ENCODE assay signal across 1 cellular context in the genomic region with DNA sequence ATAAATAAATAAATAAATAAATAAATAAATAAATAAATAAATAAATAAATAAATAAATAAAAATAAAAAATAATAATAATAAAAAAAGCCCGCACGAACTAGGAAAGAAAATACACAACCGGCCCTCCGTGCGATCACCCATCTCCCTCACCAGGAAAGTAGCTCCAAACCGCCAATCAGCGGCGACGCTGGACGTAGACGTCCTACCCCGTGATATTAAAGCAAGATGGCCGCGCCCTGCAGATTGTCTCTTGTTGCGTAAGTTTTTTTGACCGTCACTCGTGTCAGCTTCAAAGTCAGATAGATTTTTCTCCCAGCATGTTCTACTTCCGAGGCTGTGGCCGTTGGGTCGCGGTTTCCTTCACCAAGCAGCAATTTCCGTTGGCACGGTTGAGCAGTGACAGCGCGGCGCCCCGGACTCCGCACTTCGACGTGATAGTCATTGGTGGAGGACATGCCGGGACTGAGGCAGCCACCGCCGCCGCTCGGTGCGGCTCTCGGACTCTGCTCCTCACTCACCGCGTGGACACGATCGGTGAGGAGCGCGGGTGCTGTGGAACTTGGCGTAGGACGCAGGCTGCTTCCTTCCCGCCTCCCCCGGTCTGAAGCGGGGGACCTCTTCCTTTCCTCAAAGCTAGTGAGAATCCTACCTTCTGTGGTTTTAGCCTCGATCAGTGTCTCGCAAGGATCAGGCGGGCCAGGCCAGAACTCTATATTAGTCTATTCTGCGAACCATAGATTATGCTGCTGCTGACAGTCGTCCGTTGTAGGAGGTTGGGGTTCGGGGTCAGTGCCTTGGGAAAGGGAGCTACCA.
A peak's percentile ranks its signal among the peaks of the same experiment; 100 is the strongest.
TF ChIP-seq lines count a peak whose summit lies in the region.

A gene with protein sequence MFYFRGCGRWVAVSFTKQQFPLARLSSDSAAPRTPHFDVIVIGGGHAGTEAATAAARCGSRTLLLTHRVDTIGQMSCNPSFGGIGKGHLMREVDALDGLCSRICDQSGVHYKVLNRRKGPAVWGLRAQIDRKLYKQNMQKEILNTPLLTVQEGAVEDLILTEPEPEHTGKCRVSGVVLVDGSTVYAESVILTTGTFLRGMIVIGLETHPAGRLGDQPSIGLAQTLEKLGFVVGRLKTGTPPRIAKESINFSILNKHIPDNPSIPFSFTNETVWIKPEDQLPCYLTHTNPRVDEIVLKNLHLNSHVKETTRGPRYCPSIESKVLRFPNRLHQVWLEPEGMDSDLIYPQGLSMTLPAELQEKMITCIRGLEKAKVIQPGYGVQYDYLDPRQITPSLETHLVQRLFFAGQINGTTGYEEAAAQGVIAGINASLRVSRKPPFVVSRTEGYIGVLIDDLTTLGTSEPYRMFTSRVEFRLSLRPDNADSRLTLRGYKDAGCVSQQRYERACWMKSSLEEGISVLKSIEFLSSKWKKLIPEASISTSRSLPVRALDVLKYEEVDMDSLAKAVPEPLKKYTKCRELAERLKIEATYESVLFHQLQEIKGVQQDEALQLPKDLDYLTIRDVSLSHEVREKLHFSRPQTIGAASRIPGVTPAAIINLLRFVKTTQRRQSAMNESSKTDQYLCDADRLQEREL (plus strand): TSS at position 201 of the 814 bp plus-strand sequence. CDS start 118 bp downstream, at position 319.

TF ChIP-seq in HEK293, 187 proteins besides CTCF, POLR2A, EP300 and RAD21 (continued from another document and continues in another):
- TF ChIP-seq, protein P1, sequence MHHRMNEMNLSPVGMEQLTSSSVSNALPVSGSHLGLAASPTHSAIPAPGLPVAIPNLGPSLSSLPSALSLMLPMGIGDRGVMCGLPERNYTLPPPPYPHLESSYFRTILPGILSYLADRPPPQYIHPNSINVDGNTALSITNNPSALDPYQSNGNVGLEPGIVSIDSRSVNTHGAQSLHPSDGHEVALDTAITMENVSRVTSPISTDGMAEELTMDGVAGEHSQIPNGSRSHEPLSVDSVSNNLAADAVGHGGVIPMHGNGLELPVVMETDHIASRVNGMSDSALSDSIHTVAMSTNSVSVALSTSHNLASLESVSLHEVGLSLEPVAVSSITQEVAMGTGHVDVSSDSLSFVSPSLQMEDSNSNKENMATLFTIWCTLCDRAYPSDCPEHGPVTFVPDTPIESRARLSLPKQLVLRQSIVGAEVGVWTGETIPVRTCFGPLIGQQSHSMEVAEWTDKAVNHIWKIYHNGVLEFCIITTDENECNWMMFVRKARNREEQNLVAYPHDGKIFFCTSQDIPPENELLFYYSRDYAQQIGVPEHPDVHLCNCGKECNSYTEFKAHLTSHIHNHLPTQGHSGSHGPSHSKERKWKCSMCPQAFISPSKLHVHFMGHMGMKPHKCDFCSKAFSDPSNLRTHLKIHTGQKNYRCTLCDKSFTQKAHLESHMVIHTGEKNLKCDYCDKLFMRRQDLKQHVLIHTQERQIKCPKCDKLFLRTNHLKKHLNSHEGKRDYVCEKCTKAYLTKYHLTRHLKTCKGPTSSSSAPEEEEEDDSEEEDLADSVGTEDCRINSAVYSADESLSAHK (tag by site-specific recombination; IDR thresholded peaks at IDR 0.05): peak; percentile 61; the same call in 1 of the 2 replicates
- TF ChIP-seq, protein P2, sequence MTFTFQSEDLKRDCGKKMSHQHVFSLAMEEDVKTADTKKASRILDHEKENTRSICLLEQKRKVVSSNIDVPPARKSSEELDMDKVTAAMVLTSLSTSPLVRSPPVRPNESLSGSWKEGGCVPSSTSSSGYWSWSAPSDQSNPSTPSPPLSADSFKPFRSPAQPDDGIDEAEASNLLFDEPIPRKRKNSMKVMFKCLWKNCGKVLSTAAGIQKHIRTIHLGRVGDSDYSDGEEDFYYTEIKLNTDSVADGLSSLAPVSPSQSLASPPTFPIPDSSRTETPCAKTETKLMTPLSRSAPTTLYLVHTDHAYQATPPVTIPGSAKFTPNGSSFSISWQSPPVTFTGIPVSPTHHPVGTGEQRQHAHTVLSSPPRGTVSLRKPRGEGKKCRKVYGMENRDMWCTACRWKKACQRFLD (tag by site-specific recombination; IDR thresholded peaks at IDR 0.05): 0 out of 2 replicates have a peak, but pooled peaks have one; percentile 25
- TF ChIP-seq ZNF416 (tag by site-specific recombination; IDR thresholded peaks at IDR 0.05): no peak
- TF ChIP-seq SP7 (tag by site-specific recombination; IDR thresholded peaks at IDR 0.05): peak; percentile 73
- TF ChIP-seq ZNF426 (tag by site-specific recombination; IDR thresholded peaks at IDR 0.05): peak; percentile 100
- TF ChIP-seq, protein P3, sequence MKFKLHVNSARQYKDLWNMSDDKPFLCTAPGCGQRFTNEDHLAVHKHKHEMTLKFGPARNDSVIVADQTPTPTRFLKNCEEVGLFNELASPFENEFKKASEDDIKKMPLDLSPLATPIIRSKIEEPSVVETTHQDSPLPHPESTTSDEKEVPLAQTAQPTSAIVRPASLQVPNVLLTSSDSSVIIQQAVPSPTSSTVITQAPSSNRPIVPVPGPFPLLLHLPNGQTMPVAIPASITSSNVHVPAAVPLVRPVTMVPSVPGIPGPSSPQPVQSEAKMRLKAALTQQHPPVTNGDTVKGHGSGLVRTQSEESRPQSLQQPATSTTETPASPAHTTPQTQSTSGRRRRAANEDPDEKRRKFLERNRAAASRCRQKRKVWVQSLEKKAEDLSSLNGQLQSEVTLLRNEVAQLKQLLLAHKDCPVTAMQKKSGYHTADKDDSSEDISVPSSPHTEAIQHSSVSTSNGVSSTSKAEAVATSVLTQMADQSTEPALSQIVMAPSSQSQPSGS (tag by site-specific recombination; IDR thresholded peaks at IDR 0.05; ENCODE audit: low read depth): no peak
- TF ChIP-seq GLIS2 (tag by site-specific recombination; IDR thresholded peaks at IDR 0.05): no peak
- TF ChIP-seq, protein P4, sequence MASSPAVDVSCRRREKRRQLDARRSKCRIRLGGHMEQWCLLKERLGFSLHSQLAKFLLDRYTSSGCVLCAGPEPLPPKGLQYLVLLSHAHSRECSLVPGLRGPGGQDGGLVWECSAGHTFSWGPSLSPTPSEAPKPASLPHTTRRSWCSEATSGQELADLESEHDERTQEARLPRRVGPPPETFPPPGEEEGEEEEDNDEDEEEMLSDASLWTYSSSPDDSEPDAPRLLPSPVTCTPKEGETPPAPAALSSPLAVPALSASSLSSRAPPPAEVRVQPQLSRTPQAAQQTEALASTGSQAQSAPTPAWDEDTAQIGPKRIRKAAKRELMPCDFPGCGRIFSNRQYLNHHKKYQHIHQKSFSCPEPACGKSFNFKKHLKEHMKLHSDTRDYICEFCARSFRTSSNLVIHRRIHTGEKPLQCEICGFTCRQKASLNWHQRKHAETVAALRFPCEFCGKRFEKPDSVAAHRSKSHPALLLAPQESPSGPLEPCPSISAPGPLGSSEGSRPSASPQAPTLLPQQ (tag by site-specific recombination; IDR thresholded peaks at IDR 0.05): peak; percentile 43; the same call in 1 of the 2 replicates
- TF ChIP-seq, protein P5, sequence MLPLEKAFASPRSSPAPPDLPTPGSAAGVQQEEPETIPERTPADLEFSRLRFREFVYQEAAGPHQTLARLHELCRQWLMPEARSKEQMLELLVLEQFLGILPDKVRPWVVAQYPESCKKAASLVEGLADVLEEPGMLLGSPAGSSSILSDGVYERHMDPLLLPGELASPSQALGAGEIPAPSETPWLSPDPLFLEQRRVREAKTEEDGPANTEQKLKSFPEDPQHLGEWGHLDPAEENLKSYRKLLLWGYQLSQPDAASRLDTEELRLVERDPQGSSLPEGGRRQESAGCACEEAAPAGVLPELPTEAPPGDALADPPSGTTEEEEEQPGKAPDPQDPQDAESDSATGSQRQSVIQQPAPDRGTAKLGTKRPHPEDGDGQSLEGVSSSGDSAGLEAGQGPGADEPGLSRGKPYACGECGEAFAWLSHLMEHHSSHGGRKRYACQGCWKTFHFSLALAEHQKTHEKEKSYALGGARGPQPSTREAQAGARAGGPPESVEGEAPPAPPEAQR (tag by site-specific recombination; IDR thresholded peaks at IDR 0.05): no peak
- TF ChIP-seq ZFP69B (tag by site-specific recombination; IDR thresholded peaks at IDR 0.05): no peak; the same call in 1 of the 2 replicates
- TF ChIP-seq BCL11B (tag by site-specific recombination; IDR thresholded peaks at IDR 0.05; ENCODE audit: low read depth): no peak; the same call in 1 of the 2 replicates
- no peak for TF ChIP-seq ZNF169 (tag by site-specific recombination; IDR thresholded peaks at IDR 0.05)
- TF ChIP-seq ZNF792 (tag by site-specific recombination; IDR thresholded peaks at IDR 0.05): no peak
- TF ChIP-seq, protein P6, sequence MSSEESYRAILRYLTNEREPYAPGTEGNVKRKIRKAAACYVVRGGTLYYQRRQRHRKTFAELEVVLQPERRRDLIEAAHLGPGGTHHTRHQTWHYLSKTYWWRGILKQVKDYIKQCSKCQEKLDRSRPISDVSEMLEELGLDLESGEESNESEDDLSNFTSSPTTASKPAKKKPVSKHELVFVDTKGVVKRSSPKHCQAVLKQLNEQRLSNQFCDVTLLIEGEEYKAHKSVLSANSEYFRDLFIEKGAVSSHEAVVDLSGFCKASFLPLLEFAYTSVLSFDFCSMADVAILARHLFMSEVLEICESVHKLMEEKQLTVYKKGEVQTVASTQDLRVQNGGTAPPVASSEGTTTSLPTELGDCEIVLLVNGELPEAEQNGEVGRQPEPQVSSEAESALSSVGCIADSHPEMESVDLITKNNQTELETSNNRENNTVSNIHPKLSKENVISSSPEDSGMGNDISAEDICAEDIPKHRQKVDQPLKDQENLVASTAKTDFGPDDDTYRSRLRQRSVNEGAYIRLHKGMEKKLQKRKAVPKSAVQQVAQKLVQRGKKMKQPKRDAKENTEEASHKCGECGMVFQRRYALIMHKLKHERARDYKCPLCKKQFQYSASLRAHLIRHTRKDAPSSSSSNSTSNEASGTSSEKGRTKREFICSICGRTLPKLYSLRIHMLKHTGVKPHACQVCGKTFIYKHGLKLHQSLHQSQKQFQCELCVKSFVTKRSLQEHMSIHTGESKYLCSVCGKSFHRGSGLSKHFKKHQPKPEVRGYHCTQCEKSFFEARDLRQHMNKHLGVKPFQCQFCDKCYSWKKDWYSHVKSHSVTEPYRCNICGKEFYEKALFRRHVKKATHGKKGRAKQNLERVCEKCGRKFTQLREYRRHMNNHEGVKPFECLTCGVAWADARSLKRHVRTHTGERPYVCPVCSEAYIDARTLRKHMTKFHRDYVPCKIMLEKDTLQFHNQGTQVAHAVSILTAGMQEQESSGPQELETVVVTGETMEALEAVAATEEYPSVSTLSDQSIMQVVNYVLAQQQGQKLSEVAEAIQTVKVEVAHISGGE (tag by site-specific recombination; conservative IDR thresholded peaks at IDR 0.05; ENCODE audit: low read depth): peak; percentile 94
- TF ChIP-seq, protein P7, sequence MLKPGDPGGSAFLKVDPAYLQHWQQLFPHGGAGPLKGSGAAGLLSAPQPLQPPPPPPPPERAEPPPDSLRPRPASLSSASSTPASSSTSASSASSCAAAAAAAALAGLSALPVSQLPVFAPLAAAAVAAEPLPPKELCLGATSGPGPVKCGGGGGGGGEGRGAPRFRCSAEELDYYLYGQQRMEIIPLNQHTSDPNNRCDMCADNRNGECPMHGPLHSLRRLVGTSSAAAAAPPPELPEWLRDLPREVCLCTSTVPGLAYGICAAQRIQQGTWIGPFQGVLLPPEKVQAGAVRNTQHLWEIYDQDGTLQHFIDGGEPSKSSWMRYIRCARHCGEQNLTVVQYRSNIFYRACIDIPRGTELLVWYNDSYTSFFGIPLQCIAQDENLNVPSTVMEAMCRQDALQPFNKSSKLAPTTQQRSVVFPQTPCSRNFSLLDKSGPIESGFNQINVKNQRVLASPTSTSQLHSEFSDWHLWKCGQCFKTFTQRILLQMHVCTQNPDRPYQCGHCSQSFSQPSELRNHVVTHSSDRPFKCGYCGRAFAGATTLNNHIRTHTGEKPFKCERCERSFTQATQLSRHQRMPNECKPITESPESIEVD (tag by site-specific recombination; IDR thresholded peaks at IDR 0.05): no peak
- TF ChIP-seq ZNF202 (tag by site-specific recombination; IDR thresholded peaks at IDR 0.05; ENCODE audit: borderline replicate concordance): peak; percentile 95; the same call in 1 of the 2 replicates
- peak; percentile 73; the same call in 1 of the 2 replicates for TF ChIP-seq ZNF76 (tag by site-specific recombination; IDR thresholded peaks at IDR 0.05; ENCODE audit: borderline replicate concordance, low read depth)
- TF ChIP-seq ZNF423 (tag by site-specific recombination; IDR thresholded peaks at IDR 0.05): no peak
- TF ChIP-seq ZNF664 (tag by site-specific recombination; IDR thresholded peaks at IDR 0.05): peak; percentile 97
- TF ChIP-seq, protein P8, sequence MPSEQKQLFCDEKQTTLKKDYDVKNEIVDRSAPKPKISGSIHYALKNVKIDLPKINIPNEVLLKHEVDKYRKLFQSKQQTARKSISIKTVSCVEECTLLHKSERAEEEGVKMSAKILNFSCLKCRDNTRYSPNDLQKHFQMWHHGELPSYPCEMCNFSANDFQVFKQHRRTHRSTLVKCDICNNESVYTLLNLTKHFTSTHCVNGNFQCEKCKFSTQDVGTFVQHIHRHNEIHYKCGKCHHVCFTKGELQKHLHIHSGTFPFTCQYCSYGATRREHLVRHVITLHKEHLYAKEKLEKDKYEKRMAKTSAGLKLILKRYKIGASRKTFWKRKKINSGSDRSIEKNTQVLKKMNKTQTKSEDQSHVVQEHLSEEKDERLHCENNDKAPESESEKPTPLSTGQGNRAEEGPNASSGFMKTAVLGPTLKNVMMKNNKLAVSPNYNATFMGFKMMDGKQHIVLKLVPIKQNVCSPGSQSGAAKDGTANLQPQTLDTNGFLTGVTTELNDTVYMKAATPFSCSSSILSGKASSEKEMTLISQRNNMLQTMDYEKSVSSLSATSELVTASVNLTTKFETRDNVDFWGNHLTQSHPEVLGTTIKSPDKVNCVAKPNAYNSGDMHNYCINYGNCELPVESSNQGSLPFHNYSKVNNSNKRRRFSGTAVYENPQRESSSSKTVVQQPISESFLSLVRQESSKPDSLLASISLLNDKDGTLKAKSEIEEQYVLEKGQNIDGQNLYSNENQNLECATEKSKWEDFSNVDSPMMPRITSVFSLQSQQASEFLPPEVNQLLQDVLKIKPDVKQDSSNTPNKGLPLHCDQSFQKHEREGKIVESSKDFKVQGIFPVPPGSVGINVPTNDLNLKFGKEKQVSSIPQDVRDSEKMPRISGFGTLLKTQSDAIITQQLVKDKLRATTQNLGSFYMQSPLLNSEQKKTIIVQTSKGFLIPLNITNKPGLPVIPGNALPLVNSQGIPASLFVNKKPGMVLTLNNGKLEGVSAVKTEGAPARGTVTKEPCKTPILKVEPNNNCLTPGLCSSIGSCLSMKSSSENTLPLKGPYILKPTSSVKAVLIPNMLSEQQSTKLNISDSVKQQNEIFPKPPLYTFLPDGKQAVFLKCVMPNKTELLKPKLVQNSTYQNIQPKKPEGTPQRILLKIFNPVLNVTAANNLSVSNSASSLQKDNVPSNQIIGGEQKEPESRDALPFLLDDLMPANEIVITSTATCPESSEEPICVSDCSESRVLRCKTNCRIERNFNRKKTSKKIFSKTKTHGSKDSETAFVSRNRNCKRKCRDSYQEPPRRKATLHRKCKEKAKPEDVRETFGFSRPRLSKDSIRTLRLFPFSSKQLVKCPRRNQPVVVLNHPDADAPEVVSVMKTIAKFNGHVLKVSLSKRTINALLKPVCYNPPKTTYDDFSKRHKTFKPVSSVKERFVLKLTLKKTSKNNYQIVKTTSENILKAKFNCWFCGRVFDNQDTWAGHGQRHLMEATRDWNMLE (tag by site-specific recombination; conservative IDR thresholded peaks at IDR 0.05; ENCODE audit: low read depth): peak; percentile 100
- TF ChIP-seq ZNF184 (tag by site-specific recombination; IDR thresholded peaks at IDR 0.05): no peak
- TF ChIP-seq ZNF23 (tag by site-specific recombination; IDR thresholded peaks at IDR 0.05; ENCODE audit: borderline replicate concordance): no peak
- peak; percentile 95; the same call in 1 of the 2 replicates for TF ChIP-seq ZNF138 (tag by site-specific recombination; IDR thresholded peaks at IDR 0.05; ENCODE audit: borderline replicate concordance)
- peak; percentile 96 for TF ChIP-seq ZNF777 (tag by site-specific recombination; IDR thresholded peaks at IDR 0.05; ENCODE audit: borderline replicate concordance)
- peak; percentile 94 for TF ChIP-seq ZNF623 (tag by site-specific recombination; IDR thresholded peaks at IDR 0.05)
- no peak for TF ChIP-seq ZNF16 (tag by site-specific recombination; IDR thresholded peaks at IDR 0.05; ENCODE audit: low read depth)
- peak; percentile 91 for TF ChIP-seq ZBTB17 (tag by site-specific recombination; IDR thresholded peaks at IDR 0.05)
- no peak for TF ChIP-seq ZNF473 (tag by site-specific recombination; IDR thresholded peaks at IDR 0.05)
- no peak for TF ChIP-seq ZSCAN30 (tag by site-specific recombination; IDR thresholded peaks at IDR 0.05)
